8 cellular contexts compared by ENCODE assay signal in genomic region chr2:61764035-61764800, GRCh38.
DNase-seq lines count a peak whose midpoint lies in the region; ATAC-seq and TF ChIP-seq lines count a peak whose summit lies in the region.

No MANE protein-coding gene starts in this region.

- no peak for TF ChIP-seq CTCF in epithelial cell of proximal tubule (conservative IDR thresholded peaks at IDR 0.05; ENCODE audit: low read depth, low read length)

- TF ChIP-seq EP300 in Ishikawa (IDR thresholded peaks at IDR 0.05; ENCODE audit: borderline replicate concordance), result peak; percentile 37; the same call in 1 of the 2 replicates

- H3K4me3 ChIP-seq in epithelial cell of proximal tubule (ENCODE audit: low read depth, low read length), result peak overlapping the region; percentile 92

- ATAC-seq in GM21619 (IDR thresholded peaks at IDR 0.05; ENCODE audit: unreplicated experiment), result peak; percentile 98

- no peak for TF ChIP-seq RAD21 in Ishikawa (IDR thresholded peaks at IDR 0.05; ENCODE audit: low read depth)

- DNase-seq in DMS153 treated with DMSO at 0.1 percent for 48 hours (lab: John Stamatoyannopoulos, UW; ENCODE audit: unreplicated experiment) (peak; percentile 97), OCI-M2 (lab: John Stamatoyannopoulos, UW; ENCODE audit: unreplicated experiment) (peak; percentile 61), epithelial cell of proximal tubule (ENCODE audit: low read depth) (peak; percentile 74), mucosa of gallbladder (ENCODE audit: low spot score) (peak; percentile 96)
- peak; percentile 92 for DNase-seq in activated T-cell treated with anti-CD3 and anti-CD28 coated beads, Interleukin-2, amount 50 U/mL, for 1 hour
- DNase-seq in stimulated activated CD8-positive, alpha-beta memory T cell treated with anti-CD3 and anti-CD28 coated beads, Interleukin-4, amount 100 ng/mL, for 24 hours (ENCODE audit: low read depth), result peak; percentile 90

TF ChIP-seq in Ishikawa, 13 proteins besides CTCF, POLR2A, EP300 and RAD21:
- TF ChIP-seq TCF12 (IDR thresholded peaks at IDR 0.05; ENCODE audit: low read depth) (peak; percentile 42), YY1 (IDR thresholded peaks at IDR 0.05; ENCODE audit: low read depth) (no peak; the same call in 1 of the 2 replicates), REST (IDR thresholded peaks at IDR 0.05; ENCODE audit: low read depth) (no peak), TAF1 (IDR thresholded peaks at IDR 0.05; ENCODE audit: low read depth) (peak; percentile 67; the same call in 1 of the 2 replicates), MAX (IDR thresholded peaks at IDR 0.05) (peak; percentile 94), TEAD4 (IDR thresholded peaks at IDR 0.05) (no peak), CEBPB (IDR thresholded peaks at IDR 0.05) (no peak), ZBTB7A (IDR thresholded peaks at IDR 0.05; ENCODE audit: low read depth) (no peak), FOXM1 (IDR thresholded peaks at IDR 0.05; ENCODE audit: borderline replicate concordance, low read depth) (no peak; the same call in 1 of the 2 replicates), USF1 (IDR thresholded peaks at IDR 0.05) (no peak), CREB1 (IDR thresholded peaks at IDR 0.05; ENCODE audit: low read depth) (peak; percentile 89), EGR1 (IDR thresholded peaks at IDR 0.05) (peak; percentile 97), NFIC (IDR thresholded peaks at IDR 0.05) (peak; percentile 29; the same call in 1 of the 2 replicates)

Comparison
In these comparisons a context has a peak if more than half of its experiments do, and no peak if none do; other contexts are left out.
1. Peak in every context shown above with its lines: DNase-seq, ATAC-seq and H3K4me3 ChIP-seq.